In the genomic region with DNA sequence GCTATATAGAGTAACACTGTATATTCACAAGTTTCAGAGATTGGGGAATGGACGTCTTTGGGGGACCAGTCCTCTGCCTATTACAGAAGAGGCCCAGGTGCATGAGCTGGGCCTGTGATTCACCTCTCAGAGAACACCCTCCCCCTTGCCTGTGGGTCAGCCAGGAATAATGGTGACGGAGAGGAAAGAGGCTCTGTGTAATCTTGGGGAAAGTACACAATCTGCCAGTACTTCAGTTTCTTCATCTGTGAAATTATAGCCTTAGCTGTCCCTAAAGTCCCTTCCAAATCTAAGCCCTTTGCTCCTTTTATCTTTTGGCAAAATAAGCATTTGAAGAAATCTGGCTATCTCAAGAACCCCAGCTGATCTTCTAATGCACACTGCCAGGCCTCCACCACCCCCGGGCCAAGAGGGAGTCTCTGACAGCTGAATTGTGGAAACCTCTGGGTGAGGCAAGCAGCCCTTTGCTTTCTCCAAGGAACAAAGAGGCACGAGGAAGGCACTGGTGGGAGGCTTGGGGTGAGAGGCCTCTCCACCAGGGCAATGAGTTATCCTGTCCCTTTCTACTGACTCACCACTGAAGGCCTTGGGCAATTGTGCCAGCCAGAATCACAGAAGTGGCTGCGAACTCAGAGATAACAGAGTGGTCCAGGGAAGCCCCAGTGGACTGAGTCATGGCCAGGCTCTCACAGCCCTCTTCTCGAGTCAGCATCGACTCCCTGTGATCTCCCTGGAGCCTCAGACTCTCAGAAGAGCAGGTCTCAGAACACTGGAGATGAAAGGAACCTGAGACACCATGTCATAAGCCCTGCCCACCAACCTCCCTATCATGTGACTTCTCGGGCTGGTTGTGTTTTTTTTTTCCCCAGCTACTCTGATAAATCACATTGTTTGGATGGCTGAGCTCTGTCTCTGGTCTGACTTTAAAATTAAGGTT, we compare ENCODE assay signal across 8 cellular contexts. TPM values are rescaled to one million over a fixed set of nuclear protein-coding genes. Genes with fewer than 3 reads are reported as not detected.
A peak's percentile ranks its signal among the peaks of the same experiment; 100 is the strongest.
DNase-seq lines count a peak whose midpoint lies in the region; ATAC-seq and TF ChIP-seq lines count a peak whose summit lies in the region.

No MANE protein-coding gene starts in this region.

- H3K4me3 ChIP-seq in ACC112 (ENCODE audit: low read depth, low read length) = no peak overlapping the region; the same call in 1 of the 2 replicates
- H3K4me3 ChIP-seq in fibroblast of the aortic adventitia (ENCODE audit: low read depth, low read length) = no peak overlapping the region

- peak overlapping the region; percentile 97 for H3K27ac Mint-ChIP-seq in activated T-cell treated with anti-CD3 and anti-CD28 coated beads, Interleukin-2, amount 50 U/mL, for 24 hours

- H3K36me3 ChIP-seq in ACC112 (ENCODE audit: insufficient read depth, low read length) = no peaks in the 10 kb centered on the region

- H3K27ac ChIP-seq in ACC112 (ENCODE audit: low read depth, low read length) = peak overlapping the region; percentile 99

- DNase-seq in NCI-H226 (peak; percentile 100), fibroblast of the aortic adventitia (ENCODE audit: low read depth) (peak; percentile 91), sciatic nerve (ENCODE audit: low spot score) (no peak), ureter (ENCODE audit: low spot score) (no peak), GDM1 (lab: John Stamatoyannopoulos, UW) (no peak)
- DNase-seq in activated T-cell treated with anti-CD3 and anti-CD28 coated beads, Interleukin-2, amount 50 U/mL, for 24 hours = peak; percentile 76

- no peaks in the 10 kb centered on the region for H3K79me2 ChIP-seq in ACC112 (ENCODE audit: control insufficient read depth, insufficient read depth, low read length, unreplicated experiment)

- intact Hi-C loops in sciatic nerve (cut with DNase I) = no loop called here

- peaks cover 96% of the 10 kb centered on the region for H3K4me1 ChIP-seq in ACC112 (ENCODE audit: control insufficient read depth, insufficient read depth, low read length, unreplicated experiment)

- H3K4me3 Mint-ChIP-seq in activated T-cell treated with anti-CD3 and anti-CD28 coated beads, Interleukin-2, amount 50 U/mL, for 24 hours = peak overlapping the region; percentile 44

- peaks cover 73% of the 10 kb centered on the region for H3K4me1 Mint-ChIP-seq in activated T-cell treated with anti-CD3 and anti-CD28 coated beads, Interleukin-2, amount 50 U/mL, for 24 hours (ENCODE audit: low read depth)

- peak; percentile 48 for ATAC-seq in GM21529 (IDR thresholded peaks at IDR 0.05; ENCODE audit: unreplicated experiment)
- peak; percentile 33 for ATAC-seq in sciatic nerve

- H2AFZ ChIP-seq in ACC112 (ENCODE audit: low read length, unreplicated experiment) = peak overlapping the region; percentile 17

- H3K27me3 ChIP-seq in ACC112 (ENCODE audit: insufficient read depth, low read length) = no peaks in the 10 kb centered on the region

- H3K9me3 Mint-ChIP-seq in activated T-cell treated with anti-CD3 and anti-CD28 coated beads, Interleukin-2, amount 50 U/mL, for 24 hours = no peaks in the 10 kb centered on the region

- H3K36me3 Mint-ChIP-seq in activated T-cell treated with anti-CD3 and anti-CD28 coated beads, Interleukin-2, amount 50 U/mL, for 24 hours (ENCODE audit: low read depth) = no peaks in the 10 kb centered on the region

- no peak for TF ChIP-seq CTCF in fibroblast of the aortic adventitia (IDR thresholded peaks at IDR 0.05; ENCODE audit: insufficient read depth, low read length)

- no peaks in the 10 kb centered on the region for H3K27me3 Mint-ChIP-seq in activated T-cell treated with anti-CD3 and anti-CD28 coated beads, Interleukin-2, amount 50 U/mL, for 24 hours

RNA-seq across cellular contexts. Expression of a gene that starts 31.8 kb away (rescaled TPM):
- total RNA-seq in fibroblast of the aortic adventitia (ENCODE audit: low replicate concordance) = 86.7 and 138 TPM in 2 replicates
- 222 TPM for total RNA-seq in sciatic nerve
- total RNA-seq in ureter = 172 TPM

Comparison
In these comparisons a context has a peak if more than half of its experiments do, and no peak if none do; other contexts are left out.
1. DNase-seq: peak in NCI-H226 (single experiment), activated T-cell treated with anti-CD3 and anti-CD28 coated beads, Interleukin-2, amount 50 U/mL, for 24 hours (single experiment) and fibroblast of the aortic adventitia (single experiment); none in sciatic nerve (single experiment), ureter (single experiment) and GDM1 (single experiment).